1 cellular context compared by ENCODE assay signal in the genomic region with DNA sequence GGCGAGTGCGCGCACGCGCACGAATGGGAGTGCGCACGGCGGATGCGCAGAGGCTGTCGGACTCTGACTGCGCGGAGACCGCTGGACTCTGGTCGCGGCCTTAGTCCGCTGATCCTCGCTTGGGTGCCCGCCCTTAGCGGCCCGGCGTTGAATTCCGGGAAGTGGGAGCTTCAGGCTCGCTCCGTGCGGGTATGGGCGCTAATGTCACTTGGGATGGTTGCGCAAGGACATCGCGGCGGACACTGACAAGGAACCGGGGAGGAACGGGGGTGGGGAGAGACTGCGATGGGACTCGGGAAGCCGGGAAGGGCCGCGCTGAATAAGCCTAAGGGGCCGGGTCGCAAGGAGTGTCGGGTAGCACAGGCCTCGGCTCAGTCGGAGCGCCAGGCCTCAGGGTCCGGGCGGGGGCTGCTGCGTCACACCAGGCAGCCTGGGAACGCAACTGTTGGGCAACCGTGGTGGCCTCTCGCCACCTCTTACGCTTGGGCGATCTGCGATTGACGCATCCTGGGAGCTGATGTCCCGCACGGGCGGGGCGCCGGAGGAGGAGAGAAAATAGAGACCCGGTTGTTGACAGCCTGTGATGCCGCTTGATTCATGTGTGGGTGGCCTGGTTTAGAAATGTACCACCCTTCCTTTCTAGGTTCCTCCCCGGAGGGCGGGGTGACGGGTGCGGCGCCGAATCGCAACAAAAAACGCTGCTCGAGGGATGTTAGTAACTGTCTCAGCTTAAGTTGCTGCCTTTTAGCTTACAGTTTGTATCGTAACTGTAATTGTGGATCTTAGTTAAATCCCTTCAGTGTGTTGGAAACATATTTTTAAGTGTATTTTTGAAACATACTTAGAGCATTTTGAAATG.
A peak's percentile ranks its signal among the peaks of the same experiment; 100 is the strongest.
TF ChIP-seq lines count a peak whose summit lies in the region.

No MANE protein-coding gene starts in this region.

TF ChIP-seq in HepG2, 621 proteins besides CTCF, POLR2A, EP300 and RAD21 (continued from another document and continues in another):
- TF ChIP-seq, protein P1, sequence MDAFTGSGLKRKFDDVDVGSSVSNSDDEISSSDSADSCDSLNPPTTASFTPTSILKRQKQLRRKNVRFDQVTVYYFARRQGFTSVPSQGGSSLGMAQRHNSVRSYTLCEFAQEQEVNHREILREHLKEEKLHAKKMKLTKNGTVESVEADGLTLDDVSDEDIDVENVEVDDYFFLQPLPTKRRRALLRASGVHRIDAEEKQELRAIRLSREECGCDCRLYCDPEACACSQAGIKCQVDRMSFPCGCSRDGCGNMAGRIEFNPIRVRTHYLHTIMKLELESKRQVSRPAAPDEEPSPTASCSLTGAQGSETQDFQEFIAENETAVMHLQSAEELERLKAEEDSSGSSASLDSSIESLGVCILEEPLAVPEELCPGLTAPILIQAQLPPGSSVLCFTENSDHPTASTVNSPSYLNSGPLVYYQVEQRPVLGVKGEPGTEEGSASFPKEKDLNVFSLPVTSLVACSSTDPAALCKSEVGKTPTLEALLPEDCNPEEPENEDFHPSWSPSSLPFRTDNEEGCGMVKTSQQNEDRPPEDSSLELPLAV (CRISPR knock-in tag; conservative IDR thresholded peaks at IDR 0.05; ENCODE audit: low read depth) = 0 out of 2 replicates have a peak, but pooled peaks have one; percentile 22
- TF ChIP-seq RARA (CRISPR knock-in tag; IDR thresholded peaks at IDR 0.05) (peak; percentile 54; the same call in 1 of the 2 replicates), PITX1 (CRISPR knock-in tag; IDR thresholded peaks at IDR 0.05) (peak; percentile 76; the same call in 1 of the 2 replicates), TCF12 (IDR thresholded peaks at IDR 0.05) (no peak), TCF12 (CRISPR knock-in tag; IDR thresholded peaks at IDR 0.05) (peak; percentile 76; the same call in 1 of the 2 replicates), PTBP1 (IDR thresholded peaks at IDR 0.05; ENCODE audit: low read depth, low read length, poor library complexity, severe bottlenecking) (no peak), ZC3H4 (CRISPR knock-in tag; IDR thresholded peaks at IDR 0.05; ENCODE audit: borderline replicate concordance) (peak; percentile 61; the same call in 1 of the 2 replicates), SAP130 (CRISPR knock-in tag; IDR thresholded peaks at IDR 0.05; ENCODE audit: low read depth) (peak; percentile 85), ISL2 (CRISPR knock-in tag; IDR thresholded peaks at IDR 0.05) (peak; percentile 62), CHD2 (IDR thresholded peaks at IDR 0.05; ENCODE audit: low read depth, low read length) (0 out of 2 replicates have a peak, but pooled peaks have one; percentile 16), ZNF646 (CRISPR knock-in tag; IDR thresholded peaks at IDR 0.05) (no peak), NCOR1 (IDR thresholded peaks at IDR 0.05; ENCODE audit: borderline replicate concordance, low read length) (peak; percentile 75), ZNF761 (CRISPR knock-in tag; conservative IDR thresholded peaks at IDR 0.05) (0 out of 2 replicates have a peak, but pooled peaks have one; percentile 69), RAD51 (IDR thresholded peaks at IDR 0.05; ENCODE audit: borderline replicate concordance) (no peak), MED13 (CRISPR knock-in tag; IDR thresholded peaks at IDR 0.05) (0 out of 2 replicates have a peak, but pooled peaks have one; percentile 32), ZNF704 (CRISPR knock-in tag; IDR thresholded peaks at IDR 0.05; ENCODE audit: borderline replicate concordance) (peak; percentile 46; the same call in 1 of the 2 replicates), POLR2AphosphoS5 (IDR thresholded peaks at IDR 0.05; ENCODE audit: low read depth, low read length) (peak; percentile 73), ZNF556 (CRISPR knock-in tag; IDR thresholded peaks at IDR 0.05; ENCODE audit: borderline replicate concordance) (peak; percentile 88), ZNF264 (CRISPR knock-in tag; IDR thresholded peaks at IDR 0.05) (peak; percentile 83), MIER3 (CRISPR knock-in tag; IDR thresholded peaks at IDR 0.05; ENCODE audit: borderline replicate concordance) (peak; percentile 76; the same call in 1 of the 2 replicates), ZNF841 (CRISPR knock-in tag; IDR thresholded peaks at IDR 0.05; ENCODE audit: borderline replicate concordance) (no peak), HHEX (CRISPR knock-in tag; IDR thresholded peaks at IDR 0.05) (no peak), ZHX2 (IDR thresholded peaks at IDR 0.05; ENCODE audit: low read depth) (peak; percentile 75), ZHX2 (CRISPR knock-in tag; IDR thresholded peaks at IDR 0.05; ENCODE audit: borderline replicate concordance) (no peak; the same call in 1 of the 2 replicates), MEIS2 (CRISPR knock-in tag; IDR thresholded peaks at IDR 0.05) (peak; percentile 60; the same call in 1 of the 2 replicates), ATF1 (CRISPR knock-in tag; IDR thresholded peaks at IDR 0.05) (peak; percentile 70), JDP2 (CRISPR knock-in tag; IDR thresholded peaks at IDR 0.05; ENCODE audit: borderline replicate concordance) (no peak; the same call in 1 of the 2 replicates), ZFP62 (CRISPR knock-in tag; IDR thresholded peaks at IDR 0.05) (no peak), SIN3A (IDR thresholded peaks at IDR 0.05; ENCODE audit: borderline replicate concordance, low read depth, low read length) (peak; percentile 73; the same call in 1 of the 2 replicates), HDAC2 (CRISPR knock-in tag; IDR thresholded peaks at IDR 0.05) (peak; percentile 72), SOX6 (IDR thresholded peaks at IDR 0.05) (no peak), SOX6 (CRISPR knock-in tag; IDR thresholded peaks at IDR 0.05) (peak; percentile 88), ZNF775 (CRISPR knock-in tag; IDR thresholded peaks at IDR 0.05; ENCODE audit: borderline replicate concordance) (no peak), ZNF230 (CRISPR knock-in tag; IDR thresholded peaks at IDR 0.05) (peak; percentile 84; the same call in 1 of the 2 replicates), CCAR2 (optimal IDR thresholded peaks at IDR 0.05; ENCODE audit: low read depth, low read length) (no peak), RBM39 (IDR thresholded peaks at IDR 0.05; ENCODE audit: low read depth, low read length, poor library complexity, severe bottlenecking) (peak; percentile 85), TFDP2 (CRISPR knock-in tag; IDR thresholded peaks at IDR 0.05) (peak; percentile 64; the same call in 1 of the 2 replicates), HOXA5 (CRISPR knock-in tag; IDR thresholded peaks at IDR 0.05) (peak; percentile 96)
- TF ChIP-seq, protein P2, sequence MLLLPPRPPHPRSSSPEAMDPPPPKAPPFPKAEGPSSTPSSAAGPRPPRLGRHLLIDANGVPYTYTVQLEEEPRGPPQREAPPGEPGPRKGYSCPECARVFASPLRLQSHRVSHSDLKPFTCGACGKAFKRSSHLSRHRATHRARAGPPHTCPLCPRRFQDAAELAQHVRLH (CRISPR knock-in tag; IDR thresholded peaks at IDR 0.05; ENCODE audit: borderline replicate concordance, low read depth) = peak; percentile 11; the same call in 1 of the 2 replicates
- TF ChIP-seq, protein P3, sequence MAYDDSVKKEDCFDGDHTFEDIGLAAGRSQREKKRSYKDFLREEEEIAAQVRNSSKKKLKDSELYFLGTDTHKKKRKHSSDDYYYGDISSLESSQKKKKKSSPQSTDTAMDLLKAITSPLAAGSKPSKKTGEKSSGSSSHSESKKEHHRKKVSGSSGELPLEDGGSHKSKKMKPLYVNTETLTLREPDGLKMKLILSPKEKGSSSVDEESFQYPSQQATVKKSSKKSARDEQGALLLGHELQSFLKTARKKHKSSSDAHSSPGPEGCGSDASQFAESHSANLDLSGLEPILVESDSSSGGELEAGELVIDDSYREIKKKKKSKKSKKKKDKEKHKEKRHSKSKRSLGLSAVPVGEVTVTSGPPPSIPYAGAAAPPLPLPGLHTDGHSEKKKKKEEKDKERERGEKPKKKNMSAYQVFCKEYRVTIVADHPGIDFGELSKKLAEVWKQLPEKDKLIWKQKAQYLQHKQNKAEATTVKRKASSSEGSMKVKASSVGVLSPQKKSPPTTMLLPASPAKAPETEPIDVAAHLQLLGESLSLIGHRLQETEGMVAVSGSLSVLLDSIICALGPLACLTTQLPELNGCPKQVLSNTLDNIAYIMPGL (CRISPR knock-in tag; IDR thresholded peaks at IDR 0.05; ENCODE audit: borderline replicate concordance in 1 of 2, low read depth in 1 of 2) = peak; percentile 75 to 93
